In genomic region chr11:121615506-121615905, GRCh38 we compare ENCODE assay signal across 19 cellular contexts.
DNase-seq lines count a peak whose midpoint lies in the region; ATAC-seq and TF ChIP-seq lines count a peak whose summit lies in the region.
"Had no signal": no experiment of that assay in that cellular context is flagged by ENCODE, and none has a peak within 500 bp of the region (broad histone marks: within the 10 kb centered on the region; RNA-seq: fewer than 3 reads in every experiment).

No MANE protein-coding gene starts in this region.

- H3K36me3 ChIP-seq in SK-N-SH (replicated peaks in 1 of 2; ENCODE audit: control insufficient read depth in 1 of 2, insufficient read depth in 2 of 2, low read length in 1 of 2) (peaks cover 0 to 4% of the 10 kb centered on the region in 2 experiments), smooth muscle cell (ENCODE audit: low read depth) (no peaks in the 10 kb centered on the region), GM23338 (ENCODE audit: insufficient read depth) (peaks cover 66% of the 10 kb centered on the region), ovary (no peaks in the 10 kb centered on the region)

- H3K27ac ChIP-seq in SK-N-SH (ENCODE audit: low read depth in 2 of 2, low read length in 1 of 2) = no peak overlapping the region
- H3K27ac ChIP-seq in smooth muscle cell (ENCODE audit: low read depth) = peak overlapping the region; percentile 85
- H3K27ac ChIP-seq in GM23338 (ENCODE audit: low read depth) = no peak overlapping the region
- no peak overlapping the region for H3K27ac ChIP-seq in ovary
- H3K27ac ChIP-seq: C4-2B, thoracic aorta had no signal

- no peaks in the 10 kb centered on the region for H3K9me2 ChIP-seq in SK-N-SH
- H3K9me2 ChIP-seq in GM23338 (ENCODE audit: insufficient read depth) = no peaks in the 10 kb centered on the region

- POLR2A ChIA-PET in SK-N-SH (lab: Yijun Ruan, JAX) = no interaction called here

- H3K27me3 ChIP-seq in SK-N-SH (ENCODE audit: insufficient read depth) (no peaks in the 10 kb centered on the region), smooth muscle cell (ENCODE audit: low read depth) (no peaks in the 10 kb centered on the region), GM23338 (ENCODE audit: insufficient read depth) (no peaks in the 10 kb centered on the region), ovary (no peaks in the 10 kb centered on the region)

- peaks cover 3% of the 10 kb centered on the region; the same call in 1 of the 3 replicates for H3K4me1 Mint-ChIP-seq in GM23338

- H2AFZ ChIP-seq in SK-N-SH (ENCODE audit: low read depth) = no peak overlapping the region
- no peak overlapping the region for H2AFZ ChIP-seq in smooth muscle cell (ENCODE audit: low read depth)
- no peak overlapping the region for H2AFZ ChIP-seq in GM23338

- no peak overlapping the region for H3K9ac ChIP-seq in SK-N-SH
- peak overlapping the region; percentile 47 for H3K9ac ChIP-seq in smooth muscle cell (ENCODE audit: low read depth)

- H3K4me2 ChIP-seq in SK-N-SH (no peak overlapping the region), smooth muscle cell (peak overlapping the region; percentile 71), GM23338 (no peak overlapping the region)

- no peaks in the 10 kb centered on the region for H3K9me3 Mint-ChIP-seq in GM23338
- H3K9me3 Mint-ChIP-seq: activated CD4-positive, alpha-beta memory T cell treated with anti-CD3 and anti-CD28 coated beads, Interleukin-2, amount 10 ng/mL, durations not matched to agents 7 days and 5 days; activated T-cell treated with anti-CD3 and anti-CD28 coated beads, Interleukin-2, amount 50 U/mL, for 72 hours; dendritic cell treated with granulocyte-macrophage colony-stimulating factor and Interleukin-4, amounts not matched to agents 40 ng/mL and 50 ng/mL, for 4 days; naive thymus-derived CD8-positive, alpha-beta T cell had no signal

- H3K4me3 Mint-ChIP-seq in GM23338 = no peak overlapping the region
- H3K4me3 Mint-ChIP-seq: activated CD4-positive, alpha-beta memory T cell treated with anti-CD3 and anti-CD28 coated beads, Interleukin-2, amount 10 ng/mL, durations not matched to agents 7 days and 5 days; activated T-cell treated with anti-CD3 and anti-CD28 coated beads, Interleukin-2, amount 50 U/mL, for 72 hours; dendritic cell treated with granulocyte-macrophage colony-stimulating factor and Interleukin-4, amounts not matched to agents 40 ng/mL and 50 ng/mL, for 4 days; naive thymus-derived CD8-positive, alpha-beta T cell had no signal

- H3K27ac Mint-ChIP-seq in GM23338 = no peak overlapping the region; the same call in 1 of the 2 replicates
- H3K27ac Mint-ChIP-seq: activated CD4-positive, alpha-beta memory T cell treated with anti-CD3 and anti-CD28 coated beads, Interleukin-2, amount 10 ng/mL, durations not matched to agents 7 days and 5 days; activated T-cell treated with anti-CD3 and anti-CD28 coated beads, Interleukin-2, amount 50 U/mL, for 72 hours; dendritic cell treated with granulocyte-macrophage colony-stimulating factor and Interleukin-4, amounts not matched to agents 40 ng/mL and 50 ng/mL, for 4 days had no signal

- ATAC-seq in GM23338 = no peak
- ATAC-seq in GM19467 (IDR thresholded peaks at IDR 0.05; ENCODE audit: unreplicated experiment) = no peak
- ATAC-seq: activated T-cell treated with anti-CD3 and anti-CD28 coated beads, Interleukin-2, amount 50 U/mL, for 72 hours; naive thymus-derived CD8-positive, alpha-beta T cell had no signal

- peaks cover 5% of the 10 kb centered on the region for H3F3A ChIP-seq in SK-N-SH (replicated peaks; ENCODE audit: insufficient read depth)
- H3F3A ChIP-seq in smooth muscle cell (ENCODE audit: low read depth) = no peaks in the 10 kb centered on the region
- H3F3A ChIP-seq in GM23338 (replicated peaks; ENCODE audit: low read depth) = no peaks in the 10 kb centered on the region; the same call in 1 of the 2 replicates

- TF ChIP-seq POLR2A in ovary (IDR thresholded peaks at IDR 0.05) = no peak

- WGBS in SK-N-SH (ENCODE audit: low lambda C conversion rate) = 54% methylated on average over 3 of the region's 3 CpGs
- WGBS in smooth muscle cell (ENCODE audit: low lambda C conversion rate) = 11% methylated on average over 3 of the region's 3 CpGs
- WGBS in ovary, 3 donors = 88 to 96% (median 95%) methylated on average over 3 of the region's 3 CpGs

- H3K4me1 ChIP-seq in SK-N-SH (ENCODE audit: control insufficient read depth in 1 of 2, insufficient read depth in 2 of 2, low read depth in 1 of 2, low read length in 1 of 2) (peaks cover 0 to 5% of the 10 kb centered on the region in 2 experiments; a peak in 3 of 4 replicates), smooth muscle cell (ENCODE audit: low read depth) (no peaks in the 10 kb centered on the region), GM23338 (ENCODE audit: insufficient read depth) (peaks cover 4% of the 10 kb centered on the region; the same call in 1 of the 2 replicates), ovary (ENCODE audit: insufficient read depth) (no peaks in the 10 kb centered on the region)

- DNase-seq in GM03348 (ENCODE audit: low spot score) (peak; percentile 55), SK-N-SH (no peak), dedifferentiated amniotic fluid mesenchymal stem cell (ENCODE audit: extremely low spot score) (peak; percentile 21), smooth muscle cell (lab: John Stamatoyannopoulos, UW; ENCODE audit: unreplicated experiment) (no peak), GM23338 (ENCODE audit: low spot score) (no peak), ovary (no peak)
- DNase-seq: activated CD4-positive, alpha-beta memory T cell treated with anti-CD3 and anti-CD28 coated beads, Interleukin-2, amount 10 ng/mL, durations not matched to agents 7 days and 5 days; activated T-cell treated with anti-CD3 and anti-CD28 coated beads, Interleukin-2, amount 50 U/mL, for 72 hours; anterior cingulate cortex; DMS153; erythroblast; head of caudate nucleus; naive thymus-derived CD8-positive, alpha-beta T cell; posterior cingulate gyrus; small intestine had no signal

- TF ChIP-seq CTCF in SK-N-SH (IDR thresholded peaks at IDR 0.05) (no peak), smooth muscle cell (IDR thresholded peaks at IDR 0.05; ENCODE audit: borderline replicate concordance, insufficient read depth, poor library complexity, severe bottlenecking) (no peak), GM23338 (conservative IDR thresholded peaks at IDR 0.05; ENCODE audit: low read depth in 2 of 2) (no peak), ovary (IDR thresholded peaks at IDR 0.05) (no peak)

- H3K9me3 ChIP-seq in SK-N-SH = no peaks in the 10 kb centered on the region
- H3K9me3 ChIP-seq in smooth muscle cell (replicated peaks; ENCODE audit: low read depth) = no peaks in the 10 kb centered on the region
- H3K9me3 ChIP-seq in ovary = no peaks in the 10 kb centered on the region
- H3K9me3 ChIP-seq: thoracic aorta had no signal

- peaks cover 83% of the 10 kb centered on the region for H3K36me3 Mint-ChIP-seq in GM23338 (ENCODE audit: low read depth)

- no peak for TF ChIP-seq EP300 in SK-N-SH (IDR thresholded peaks at IDR 0.05; ENCODE audit: borderline replicate concordance in 1 of 2, low read depth in 1 of 2, low read length in 1 of 2)
- no peak for TF ChIP-seq EP300 in ovary (IDR thresholded peaks at IDR 0.05)

- no peaks in the 10 kb centered on the region for H3K27me3 Mint-ChIP-seq in GM23338 (ENCODE audit: insufficient read depth, low read depth, poor library complexity)
- H3K27me3 Mint-ChIP-seq: activated CD4-positive, alpha-beta memory T cell treated with anti-CD3 and anti-CD28 coated beads, Interleukin-2, amount 10 ng/mL, durations not matched to agents 7 days and 5 days; dendritic cell treated with granulocyte-macrophage colony-stimulating factor and Interleukin-4, amounts not matched to agents 40 ng/mL and 50 ng/mL, for 4 days; naive thymus-derived CD8-positive, alpha-beta T cell had no signal

- H4K20me1 ChIP-seq in SK-N-SH (ENCODE audit: insufficient read depth) (no peaks in the 10 kb centered on the region), smooth muscle cell (ENCODE audit: low read depth) (no peaks in the 10 kb centered on the region), GM23338 (replicated peaks; ENCODE audit: insufficient read depth) (no peaks in the 10 kb centered on the region)

- TF ChIP-seq RAD21 in SK-N-SH (IDR thresholded peaks at IDR 0.05; ENCODE audit: low read length) = no peak

- H3K79me2 ChIP-seq in SK-N-SH (ENCODE audit: insufficient read depth) = no peaks in the 10 kb centered on the region
- H3K79me2 ChIP-seq in smooth muscle cell (ENCODE audit: low read depth) = no peaks in the 10 kb centered on the region
- H3K79me2 ChIP-seq in GM23338 (replicated peaks; ENCODE audit: insufficient read depth) = no peaks in the 10 kb centered on the region

- CTCF ChIA-PET in SK-N-SH (lab: Yijun Ruan, JAX) = interaction anchor here (0.6 to 1.4 kb wide), 4 partner anchors 24 to 1009 kb away, joined by 3 to 4 read pairs (median 3); no protein-coding TSS in a partner anchor

- intact Hi-C loops in ovary (cut with DNase I) = no loop called here

- H3K4me3 ChIP-seq in SK-N-SH (ENCODE audit: low read depth in 2 of 2, low read length in 1 of 2) (no peak overlapping the region), smooth muscle cell (no peak overlapping the region), GM23338 (no peak overlapping the region), ovary (no peak overlapping the region)
- H3K4me3 ChIP-seq: thoracic aorta had no signal

TF ChIP-seq in SK-N-SH, 30 proteins besides CTCF, POLR2A, EP300 and RAD21 (continues in another document):
- TF ChIP-seq, protein P1, sequence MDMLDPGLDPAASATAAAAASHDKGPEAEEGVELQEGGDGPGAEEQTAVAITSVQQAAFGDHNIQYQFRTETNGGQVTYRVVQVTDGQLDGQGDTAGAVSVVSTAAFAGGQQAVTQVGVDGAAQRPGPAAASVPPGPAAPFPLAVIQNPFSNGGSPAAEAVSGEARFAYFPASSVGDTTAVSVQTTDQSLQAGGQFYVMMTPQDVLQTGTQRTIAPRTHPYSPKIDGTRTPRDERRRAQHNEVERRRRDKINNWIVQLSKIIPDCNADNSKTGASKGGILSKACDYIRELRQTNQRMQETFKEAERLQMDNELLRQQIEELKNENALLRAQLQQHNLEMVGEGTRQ (IDR thresholded peaks at IDR 0.05; ENCODE audit: borderline replicate concordance, low read depth, low read length) = no peak

TF ChIP-seq in GM23338, 12 proteins besides CTCF, POLR2A, EP300 and RAD21:
- TF ChIP-seq CREB1 (CRISPR knock-in tag; IDR thresholded peaks at IDR 0.05; ENCODE audit: low read depth) = no peak

Comparison
In these comparisons a context has a peak if more than half of its experiments do, and no peak if none do; other contexts are left out.
1. DNase-seq: peak in GM03348 (single experiment) and dedifferentiated amniotic fluid mesenchymal stem cell (single experiment); none in SK-N-SH (single experiment), smooth muscle cell (single experiment), GM23338 (single experiment) and ovary (0 of 5).